Comparison of ENCODE assay signal across 1 cellular context in the genomic region with DNA sequence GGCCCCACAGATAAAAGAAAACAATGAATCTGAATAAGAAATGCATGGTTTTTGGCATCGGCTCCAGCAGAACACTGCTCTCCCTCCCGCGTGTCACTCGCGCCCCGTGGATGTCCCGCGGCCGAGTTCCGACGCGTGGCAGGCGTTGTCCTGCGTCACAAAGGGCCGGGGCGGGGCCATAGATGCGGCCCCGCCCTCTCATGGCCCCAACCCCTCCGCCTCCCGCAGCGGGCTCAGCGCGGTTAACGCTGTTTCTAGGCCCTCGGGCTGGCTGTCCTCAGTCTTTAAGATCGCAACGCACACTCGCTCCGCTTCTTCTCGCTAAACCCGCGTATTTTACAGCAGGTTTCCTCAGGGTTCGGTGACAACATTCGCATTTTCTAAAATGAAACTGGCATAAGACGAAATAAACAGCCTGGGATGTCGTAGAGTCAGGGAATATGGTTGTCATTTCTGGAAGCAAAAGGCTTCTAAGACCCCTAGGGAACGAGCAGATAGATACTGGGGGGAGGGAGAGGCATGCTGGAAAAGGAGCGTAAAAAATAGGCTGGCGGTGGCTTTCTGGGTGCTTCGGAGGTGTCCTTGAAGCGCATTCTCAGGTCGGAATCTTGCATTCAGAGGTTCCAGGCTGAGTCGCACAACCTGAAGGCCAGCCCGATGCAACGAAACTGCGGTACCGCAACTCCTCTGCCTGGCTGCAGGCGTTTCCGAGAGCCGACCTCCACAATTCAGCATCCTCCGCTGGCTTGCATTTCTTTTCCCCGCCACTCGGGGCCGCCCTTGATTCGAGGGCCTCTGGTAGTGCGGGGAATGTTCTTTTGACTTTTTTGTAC.
TF ChIP-seq lines count a peak whose summit lies in the region.

A gene with protein sequence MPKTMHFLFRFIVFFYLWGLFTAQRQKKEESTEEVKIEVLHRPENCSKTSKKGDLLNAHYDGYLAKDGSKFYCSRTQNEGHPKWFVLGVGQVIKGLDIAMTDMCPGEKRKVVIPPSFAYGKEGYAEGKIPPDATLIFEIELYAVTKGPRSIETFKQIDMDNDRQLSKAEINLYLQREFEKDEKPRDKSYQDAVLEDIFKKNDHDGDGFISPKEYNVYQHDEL (minus strand): TSS at position 159 of the 833 bp plus-strand sequence. CDS start 101 bp downstream, at position 58.

TF ChIP-seq in HepG2, 621 proteins besides CTCF, POLR2A, EP300 and RAD21 (continued from another document and continues in another):
- TF ChIP-seq ZNF607 (CRISPR knock-in tag; IDR thresholded peaks at IDR 0.05; ENCODE audit: borderline replicate concordance) (no peak; the same call in 1 of the 2 replicates), PLRG1 (conservative IDR thresholded peaks at IDR 0.05) (no peak), ZNF205 (CRISPR knock-in tag; IDR thresholded peaks at IDR 0.05) (0 out of 2 replicates have a peak, but pooled peaks have one; percentile 16), MXD4 (CRISPR knock-in tag; IDR thresholded peaks at IDR 0.05) (peak; percentile 72; the same call in 1 of the 2 replicates), CREB1 (IDR thresholded peaks at IDR 0.05) (peak; percentile 83), CREB1 (CRISPR knock-in tag; IDR thresholded peaks at IDR 0.05) (peak; percentile 90), SMAD9 (CRISPR knock-in tag; IDR thresholded peaks at IDR 0.05) (peak; percentile 44; the same call in 1 of the 2 replicates), GATA4 (IDR thresholded peaks at IDR 0.05; ENCODE audit: borderline replicate concordance, low read depth) (peak; percentile 50; the same call in 1 of the 2 replicates), REXO4 (CRISPR knock-in tag; IDR thresholded peaks at IDR 0.05; ENCODE audit: borderline replicate concordance) (no peak), ELK4 (CRISPR knock-in tag; IDR thresholded peaks at IDR 0.05; ENCODE audit: borderline replicate concordance) (no peak), ZNF766 (CRISPR knock-in tag; IDR thresholded peaks at IDR 0.05; ENCODE audit: borderline replicate concordance) (peak; percentile 79; the same call in 1 of the 2 replicates), CSRNP2 (CRISPR knock-in tag; conservative IDR thresholded peaks at IDR 0.05; ENCODE audit: low read depth) (no peak), SALL1 (CRISPR knock-in tag; IDR thresholded peaks at IDR 0.05) (peak; percentile 73), ZBTB2 (CRISPR knock-in tag; IDR thresholded peaks at IDR 0.05; ENCODE audit: low read depth) (no peak), GABPA (IDR thresholded peaks at IDR 0.05; ENCODE audit: low read depth, low read length) (no peak), GABPA (CRISPR knock-in tag; IDR thresholded peaks at IDR 0.05; ENCODE audit: low read depth) (0 out of 2 replicates have a peak, but pooled peaks have one; percentile 28), TBX3 (IDR thresholded peaks at IDR 0.05; ENCODE audit: borderline replicate concordance) (no peak), HOXD1 (CRISPR knock-in tag; IDR thresholded peaks at IDR 0.05) (no peak), HHEX (CRISPR knock-in tag; IDR thresholded peaks at IDR 0.05) (0 out of 2 replicates have a peak, but pooled peaks have one; percentile 6), MYNN (CRISPR knock-in tag; IDR thresholded peaks at IDR 0.05; ENCODE audit: low read depth) (0 out of 2 replicates have a peak, but pooled peaks have one; percentile 85), IRX3 (CRISPR knock-in tag; IDR thresholded peaks at IDR 0.05; ENCODE audit: borderline replicate concordance, low read depth) (peak; percentile 17; the same call in 1 of the 2 replicates), ZNF33A (CRISPR knock-in tag; IDR thresholded peaks at IDR 0.05; ENCODE audit: borderline replicate concordance) (no peak; the same call in 1 of the 2 replicates)
- TF ChIP-seq, protein P1, sequence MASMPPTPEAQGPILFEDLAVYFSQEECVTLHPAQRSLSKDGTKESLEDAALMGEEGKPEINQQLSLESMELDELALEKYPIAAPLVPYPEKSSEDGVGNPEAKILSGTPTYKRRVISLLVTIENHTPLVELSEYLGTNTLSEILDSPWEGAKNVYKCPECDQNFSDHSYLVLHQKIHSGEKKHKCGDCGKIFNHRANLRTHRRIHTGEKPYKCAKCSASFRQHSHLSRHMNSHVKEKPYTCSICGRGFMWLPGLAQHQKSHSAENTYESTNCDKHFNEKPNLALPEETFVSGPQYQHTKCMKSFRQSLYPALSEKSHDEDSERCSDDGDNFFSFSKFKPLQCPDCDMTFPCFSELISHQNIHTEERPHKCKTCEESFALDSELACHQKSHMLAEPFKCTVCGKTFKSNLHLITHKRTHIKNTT (CRISPR knock-in tag; IDR thresholded peaks at IDR 0.05) = no peak
- TF ChIP-seq, protein P2, sequence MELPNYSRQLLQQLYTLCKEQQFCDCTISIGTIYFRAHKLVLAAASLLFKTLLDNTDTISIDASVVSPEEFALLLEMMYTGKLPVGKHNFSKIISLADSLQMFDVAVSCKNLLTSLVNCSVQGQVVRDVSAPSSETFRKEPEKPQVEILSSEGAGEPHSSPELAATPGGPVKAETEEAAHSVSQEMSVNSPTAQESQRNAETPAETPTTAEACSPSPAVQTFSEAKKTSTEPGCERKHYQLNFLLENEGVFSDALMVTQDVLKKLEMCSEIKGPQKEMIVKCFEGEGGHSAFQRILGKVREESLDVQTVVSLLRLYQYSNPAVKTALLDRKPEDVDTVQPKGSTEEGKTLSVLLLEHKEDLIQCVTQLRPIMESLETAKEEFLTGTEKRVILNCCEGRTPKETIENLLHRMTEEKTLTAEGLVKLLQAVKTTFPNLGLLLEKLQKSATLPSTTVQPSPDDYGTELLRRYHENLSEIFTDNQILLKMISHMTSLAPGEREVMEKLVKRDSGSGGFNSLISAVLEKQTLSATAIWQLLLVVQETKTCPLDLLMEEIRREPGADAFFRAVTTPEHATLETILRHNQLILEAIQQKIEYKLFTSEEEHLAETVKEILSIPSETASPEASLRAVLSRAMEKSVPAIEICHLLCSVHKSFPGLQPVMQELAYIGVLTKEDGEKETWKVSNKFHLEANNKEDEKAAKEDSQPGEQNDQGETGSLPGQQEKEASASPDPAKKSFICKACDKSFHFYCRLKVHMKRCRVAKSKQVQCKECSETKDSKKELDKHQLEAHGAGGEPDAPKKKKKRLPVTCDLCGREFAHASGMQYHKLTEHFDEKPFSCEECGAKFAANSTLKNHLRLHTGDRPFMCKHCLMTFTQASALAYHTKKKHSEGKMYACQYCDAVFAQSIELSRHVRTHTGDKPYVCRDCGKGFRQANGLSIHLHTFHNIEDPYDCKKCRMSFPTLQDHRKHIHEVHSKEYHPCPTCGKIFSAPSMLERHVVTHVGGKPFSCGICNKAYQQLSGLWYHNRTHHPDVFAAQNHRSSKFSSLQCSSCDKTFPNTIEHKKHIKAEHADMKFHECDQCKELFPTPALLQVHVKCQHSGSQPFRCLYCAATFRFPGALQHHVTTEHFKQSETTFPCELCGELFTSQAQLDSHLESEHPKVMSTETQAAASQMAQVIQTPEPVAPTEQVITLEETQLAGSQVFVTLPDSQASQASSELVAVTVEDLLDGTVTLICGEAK (IDR thresholded peaks at IDR 0.05) = no peak
- TF ChIP-seq, protein P2 (CRISPR knock-in tag; IDR thresholded peaks at IDR 0.05) = no peak
- TF ChIP-seq, protein P3, sequence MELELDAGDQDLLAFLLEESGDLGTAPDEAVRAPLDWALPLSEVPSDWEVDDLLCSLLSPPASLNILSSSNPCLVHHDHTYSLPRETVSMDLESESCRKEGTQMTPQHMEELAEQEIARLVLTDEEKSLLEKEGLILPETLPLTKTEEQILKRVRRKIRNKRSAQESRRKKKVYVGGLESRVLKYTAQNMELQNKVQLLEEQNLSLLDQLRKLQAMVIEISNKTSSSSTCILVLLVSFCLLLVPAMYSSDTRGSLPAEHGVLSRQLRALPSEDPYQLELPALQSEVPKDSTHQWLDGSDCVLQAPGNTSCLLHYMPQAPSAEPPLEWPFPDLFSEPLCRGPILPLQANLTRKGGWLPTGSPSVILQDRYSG (CRISPR knock-in tag; IDR thresholded peaks at IDR 0.05) = peak; percentile 90; the same call in 1 of the 2 replicates
- TF ChIP-seq, protein P4, sequence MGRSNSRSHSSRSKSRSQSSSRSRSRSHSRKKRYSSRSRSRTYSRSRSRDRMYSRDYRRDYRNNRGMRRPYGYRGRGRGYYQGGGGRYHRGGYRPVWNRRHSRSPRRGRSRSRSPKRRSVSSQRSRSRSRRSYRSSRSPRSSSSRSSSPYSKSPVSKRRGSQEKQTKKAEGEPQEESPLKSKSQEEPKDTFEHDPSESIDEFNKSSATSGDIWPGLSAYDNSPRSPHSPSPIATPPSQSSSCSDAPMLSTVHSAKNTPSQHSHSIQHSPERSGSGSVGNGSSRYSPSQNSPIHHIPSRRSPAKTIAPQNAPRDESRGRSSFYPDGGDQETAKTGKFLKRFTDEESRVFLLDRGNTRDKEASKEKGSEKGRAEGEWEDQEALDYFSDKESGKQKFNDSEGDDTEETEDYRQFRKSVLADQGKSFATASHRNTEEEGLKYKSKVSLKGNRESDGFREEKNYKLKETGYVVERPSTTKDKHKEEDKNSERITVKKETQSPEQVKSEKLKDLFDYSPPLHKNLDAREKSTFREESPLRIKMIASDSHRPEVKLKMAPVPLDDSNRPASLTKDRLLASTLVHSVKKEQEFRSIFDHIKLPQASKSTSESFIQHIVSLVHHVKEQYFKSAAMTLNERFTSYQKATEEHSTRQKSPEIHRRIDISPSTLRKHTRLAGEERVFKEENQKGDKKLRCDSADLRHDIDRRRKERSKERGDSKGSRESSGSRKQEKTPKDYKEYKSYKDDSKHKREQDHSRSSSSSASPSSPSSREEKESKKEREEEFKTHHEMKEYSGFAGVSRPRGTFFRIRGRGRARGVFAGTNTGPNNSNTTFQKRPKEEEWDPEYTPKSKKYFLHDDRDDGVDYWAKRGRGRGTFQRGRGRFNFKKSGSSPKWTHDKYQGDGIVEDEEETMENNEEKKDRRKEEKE (IDR thresholded peaks at IDR 0.05) = no peak
- TF ChIP-seq, protein P5, sequence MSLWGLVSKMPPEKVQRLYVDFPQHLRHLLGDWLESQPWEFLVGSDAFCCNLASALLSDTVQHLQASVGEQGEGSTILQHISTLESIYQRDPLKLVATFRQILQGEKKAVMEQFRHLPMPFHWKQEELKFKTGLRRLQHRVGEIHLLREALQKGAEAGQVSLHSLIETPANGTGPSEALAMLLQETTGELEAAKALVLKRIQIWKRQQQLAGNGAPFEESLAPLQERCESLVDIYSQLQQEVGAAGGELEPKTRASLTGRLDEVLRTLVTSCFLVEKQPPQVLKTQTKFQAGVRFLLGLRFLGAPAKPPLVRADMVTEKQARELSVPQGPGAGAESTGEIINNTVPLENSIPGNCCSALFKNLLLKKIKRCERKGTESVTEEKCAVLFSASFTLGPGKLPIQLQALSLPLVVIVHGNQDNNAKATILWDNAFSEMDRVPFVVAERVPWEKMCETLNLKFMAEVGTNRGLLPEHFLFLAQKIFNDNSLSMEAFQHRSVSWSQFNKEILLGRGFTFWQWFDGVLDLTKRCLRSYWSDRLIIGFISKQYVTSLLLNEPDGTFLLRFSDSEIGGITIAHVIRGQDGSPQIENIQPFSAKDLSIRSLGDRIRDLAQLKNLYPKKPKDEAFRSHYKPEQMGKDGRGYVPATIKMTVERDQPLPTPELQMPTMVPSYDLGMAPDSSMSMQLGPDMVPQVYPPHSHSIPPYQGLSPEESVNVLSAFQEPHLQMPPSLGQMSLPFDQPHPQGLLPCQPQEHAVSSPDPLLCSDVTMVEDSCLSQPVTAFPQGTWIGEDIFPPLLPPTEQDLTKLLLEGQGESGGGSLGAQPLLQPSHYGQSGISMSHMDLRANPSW (CRISPR knock-in tag; IDR thresholded peaks at IDR 0.05; ENCODE audit: borderline replicate concordance) = no peak
